Comparison of ENCODE assay signal across 9 cellular contexts in the genomic region with DNA sequence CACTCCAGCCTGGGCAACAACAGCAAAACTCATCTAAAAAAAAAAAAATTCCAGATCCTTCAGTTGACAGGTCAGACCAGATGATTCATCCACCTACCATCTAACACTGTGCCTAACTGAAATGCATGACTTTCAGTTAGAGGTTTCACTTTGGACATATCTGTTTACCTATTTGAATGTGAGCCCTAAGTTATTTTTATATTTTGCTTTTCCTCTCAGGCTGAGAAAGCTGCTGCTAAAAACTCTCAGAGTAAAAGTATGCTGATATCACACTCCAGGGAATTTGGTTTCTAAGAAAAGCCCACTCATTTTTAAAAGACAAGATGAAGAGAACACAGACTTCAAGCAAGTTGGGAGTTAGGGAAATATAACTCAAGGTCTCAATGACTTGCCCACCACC.
DNase-seq lines count a peak whose midpoint lies in the region; ATAC-seq and TF ChIP-seq lines count a peak whose summit lies in the region.
"Had no signal": no experiment of that assay in that cellular context is flagged by ENCODE, and none has a peak within 500 bp of the region (broad histone marks: within the 10 kb centered on the region; RNA-seq: fewer than 3 reads in every experiment).

No MANE protein-coding gene starts in this region.

- H3K4me1 Mint-ChIP-seq in progenitor cell of endocrine pancreas (ENCODE audit: low read depth) (peaks cover 3% of the 10 kb centered on the region), H9 (peaks cover 9 to 11% of the 10 kb centered on the region in 2 experiments)

- H3K27me3 Mint-ChIP-seq in progenitor cell of endocrine pancreas (no peaks in the 10 kb centered on the region), H9 (ENCODE audit: low read depth) (no peaks in the 10 kb centered on the region)
- H3K27me3 Mint-ChIP-seq: naive B cell had no signal

- H3K79me2 ChIP-seq in GM23248 (ENCODE audit: insufficient read depth) (no peaks in the 10 kb centered on the region), H9 (ENCODE audit: insufficient read depth, low read length) (no peaks in the 10 kb centered on the region)

- no peak overlapping the region for H2BK5ac ChIP-seq in H9 (ENCODE audit: insufficient read length, low read length)

- H3K9me3 Mint-ChIP-seq in progenitor cell of endocrine pancreas (ENCODE audit: low read depth), result no peaks in the 10 kb centered on the region
- H3K9me3 Mint-ChIP-seq in H9, result no peaks in the 10 kb centered on the region

- H3K27ac Mint-ChIP-seq in progenitor cell of endocrine pancreas (no peak overlapping the region), H9 (peak overlapping the region in 1 of 3 experiments; percentile 27; a peak in 2 of 7 replicates)

- H2BK15ac ChIP-seq in H9 (ENCODE audit: low read depth, low read length), result no peak overlapping the region

- H3K18ac ChIP-seq in H9 (ENCODE audit: insufficient read length, low read depth, low read length), result no peak overlapping the region

- H3K4me3 Mint-ChIP-seq in progenitor cell of endocrine pancreas (ENCODE audit: low read depth) (no peak overlapping the region), H9 (no peak overlapping the region)
- H3K4me3 Mint-ChIP-seq: naive B cell had no signal

- H3K4ac ChIP-seq in H9 (ENCODE audit: low read depth, low read length), result no peak overlapping the region

- H2BK120ac ChIP-seq in H9 (ENCODE audit: low read depth, low read length, poor library complexity, severe bottlenecking), result no peak overlapping the region

- H3K36me3 Mint-ChIP-seq in progenitor cell of endocrine pancreas (ENCODE audit: insufficient read depth) (peaks cover 4% of the 10 kb centered on the region), H9 (ENCODE audit: insufficient read depth in 1 of 3, low read depth in 3 of 3) (peaks cover 3 to 6% (median 4%) of the 10 kb centered on the region in 3 experiments; a peak in 5 of 7 replicates)

- H2BK12ac ChIP-seq in H9 (ENCODE audit: insufficient read length, low read depth, low read length), result no peak overlapping the region

- no peak for TF ChIP-seq CTCF in heart right ventricle (IDR thresholded peaks at IDR 0.05)
- TF ChIP-seq CTCF in progenitor cell of endocrine pancreas (IDR thresholded peaks at IDR 0.05; ENCODE audit: unreplicated experiment), result no peak
- TF ChIP-seq CTCF in H9 (conservative IDR thresholded peaks at IDR 0.05), result no peak

- H3K23me2 ChIP-seq in H9 (ENCODE audit: insufficient read length, low read depth, low read length, poor library complexity, severe bottlenecking), result no peaks in the 10 kb centered on the region

- H3K36me3 ChIP-seq in GM23248 (ENCODE audit: low read depth), result no peaks in the 10 kb centered on the region
- no peaks in the 10 kb centered on the region for H3K36me3 ChIP-seq in heart right ventricle

- no peak overlapping the region for H4K91ac ChIP-seq in H9 (ENCODE audit: insufficient read length, low read depth, low read length)

- peaks cover 20% of the 10 kb centered on the region for H3K4me1 ChIP-seq in GM23248 (ENCODE audit: insufficient read depth)
- peaks cover 0 to 44% (median 28%) of the 10 kb centered on the region in 9 donors for H3K4me1 ChIP-seq in heart right ventricle
- H3K4me1 ChIP-seq in H9 (ENCODE audit: insufficient read depth, low read length), result peaks cover 4% of the 10 kb centered on the region; the same call in 1 of the 2 replicates

- no peak overlapping the region for H2BK20ac ChIP-seq in H9 (ENCODE audit: low read depth, low read length, poor library complexity, severe bottlenecking)

- no peaks in the 10 kb centered on the region for H4K20me1 ChIP-seq in GM23248 (ENCODE audit: insufficient read depth)
- no peaks in the 10 kb centered on the region for H4K20me1 ChIP-seq in H9 (ENCODE audit: control insufficient read depth, insufficient read depth, insufficient read length)

- H3K79me1 ChIP-seq in H9 (ENCODE audit: insufficient read depth, low read depth, low read length, poor library complexity, severe bottlenecking), result no peaks in the 10 kb centered on the region

- no peak overlapping the region for H2AK5ac ChIP-seq in H9 (ENCODE audit: insufficient read length, low read length)

- H3K9ac ChIP-seq in GM23248 (peak overlapping the region; percentile 14), H9 (ENCODE audit: extremely low read depth, insufficient read length, low read length) (no peak overlapping the region)

- H3K4me2 ChIP-seq in GM23248 (ENCODE audit: unreplicated experiment) (peak overlapping the region; percentile 43), H9 (ENCODE audit: insufficient read depth, insufficient read length, low read length) (no peak overlapping the region)

- no peak overlapping the region for H4K5ac ChIP-seq in H9 (ENCODE audit: insufficient read length, low read depth, low read length)

- H3K9me3 ChIP-seq in GM23248 (ENCODE audit: low read depth) (no peaks in the 10 kb centered on the region), heart right ventricle (no peaks in the 10 kb centered on the region), H9 (ENCODE audit: control insufficient read depth, low read depth, low read length) (no peaks in the 10 kb centered on the region)

- in situ Hi-C loops in GM23248 (cut with MboI), result no loop called here

- peaks cover 19% of the 10 kb centered on the region; the same call in 1 of the 2 replicates for H3F3A ChIP-seq in GM23248 (ENCODE audit: insufficient read depth)

- H3K27me3 ChIP-seq in GM23248 (replicated peaks; ENCODE audit: insufficient read depth) (no peaks in the 10 kb centered on the region), heart right ventricle (no peaks in the 10 kb centered on the region), H9 (ENCODE audit: insufficient read depth, low read length) (no peaks in the 10 kb centered on the region)

- no peak overlapping the region for H3T11ph ChIP-seq in H9 (ENCODE audit: low read length)

- H3K56ac ChIP-seq in H9 (ENCODE audit: insufficient read length, low read depth, low read length), result no peak overlapping the region

- no peak overlapping the region for H3K23ac ChIP-seq in H9 (ENCODE audit: insufficient read length, low read depth, low read length)

- no peak overlapping the region for H2AFZ ChIP-seq in GM23248
- H2AFZ ChIP-seq in H9 (ENCODE audit: low read length), result no peak overlapping the region

- H4K8ac ChIP-seq in H9 (replicated peaks; ENCODE audit: insufficient read length, low read depth, low read length), result no peak overlapping the region

- DNase-seq in GM23248 (peak; percentile 68), OCI-M1 (lab: John Stamatoyannopoulos, UW) (peak; percentile 30), heart right ventricle (no peak), progenitor cell of endocrine pancreas (ENCODE audit: low spot score, unreplicated experiment) (no peak), posterior vena cava (ENCODE audit: low spot score) (no peak), H9 (no peak), left colon (no peak)
- DNase-seq: naive B cell had no signal

- intact Hi-C loops in heart right ventricle (cut with DNase I) (loop anchor here in 1 of 10 donors (5.0 kb wide), 1 partner anchor 55 kb away; no protein-coding TSS in a partner anchor), posterior vena cava (cut with DNase I) (no loop called here), left colon (cut with DNase I, micrococcal nuclease) (no loop called here)

- H3K14ac ChIP-seq in H9 (ENCODE audit: insufficient read depth, low read length), result no peak overlapping the region

- peak overlapping the region; percentile 12 for H3K27ac ChIP-seq in GM23248
- H3K27ac ChIP-seq in heart right ventricle, result peak overlapping the region in 8 of 10 donors; percentile 17 to 84 (median 60)
- no peak overlapping the region for H3K27ac ChIP-seq in H9 (ENCODE audit: insufficient read length, low read depth, low read length)

- H3K4me3 ChIP-seq in GM23248, result peak overlapping the region; percentile 27
- H3K4me3 ChIP-seq in heart right ventricle, result peak overlapping the region in 5 of 10 donors; percentile 7 to 27 (median 14)

- H3K9me2 ChIP-seq in GM23248 (ENCODE audit: insufficient read depth), result no peaks in the 10 kb centered on the region

- ATAC-seq in GM18498 (IDR thresholded peaks at IDR 0.05; ENCODE audit: unreplicated experiment), result peak; percentile 89
- peak; percentile 38 to 86 (median 73) for ATAC-seq in heart right ventricle
- ATAC-seq in left colon, result no peak

Comparison
In these comparisons a context has a peak if more than half of its experiments do, and no peak if none do; other contexts are left out.
1. DNase-seq: peak in GM23248 (single experiment) and OCI-M1 (single experiment); none in heart right ventricle (0 of 2), progenitor cell of endocrine pancreas (single experiment), posterior vena cava (single experiment), H9 (single experiment) and left colon (0 of 2).